1 cellular context compared by ENCODE assay signal in genomic region chr18:52682260-52682659, GRCh38.
TF ChIP-seq lines count a peak whose summit lies in the region.

No MANE protein-coding gene starts in this region.

TF ChIP-seq in H1, 55 proteins besides CTCF, POLR2A, EP300 and RAD21 (continued from another document):
- peak; percentile 94 for TF ChIP-seq TEAD4 (IDR thresholded peaks at IDR 0.05; ENCODE audit: low read depth, low read length)
TF ChIP-seq in H1: peak in this region for 3.
